ENCODE assay signal across 8 cellular contexts in genomic region chr12:89707992-89708792, GRCh38. TPM values are rescaled to one million over a fixed set of nuclear protein-coding genes. Genes with fewer than 3 reads are reported as not detected.
DNase-seq lines count a peak whose midpoint lies in the region; ATAC-seq and TF ChIP-seq lines count a peak whose summit lies in the region.

No MANE protein-coding gene starts in this region.

- no peaks in the 10 kb centered on the region for H3K4me1 ChIP-seq in BE2C
- H3K4me1 ChIP-seq in neutrophil (ENCODE audit: control insufficient read depth in 1 of 2, insufficient read depth in 1 of 2, low read depth in 1 of 2, low read length in 1 of 2) = peaks cover 14 to 22% of the 10 kb centered on the region in 2 experiments

- H3K27me3 ChIP-seq in BE2C = no peaks in the 10 kb centered on the region; the same call in 1 of the 2 replicates
- H3K27me3 ChIP-seq in neutrophil = peaks cover 46% of the 10 kb centered on the region

- no peak for TF ChIP-seq CTCF in BE2C (IDR thresholded peaks at IDR 0.05; ENCODE audit: low read depth, low read length)
- no peak for TF ChIP-seq CTCF in foreskin fibroblast (IDR thresholded peaks at IDR 0.05; ENCODE audit: low read depth, low read length)
- TF ChIP-seq CTCF in neutrophil (IDR thresholded peaks at IDR 0.05) = no peak

- H3K36me3 Mint-ChIP-seq in activated T-helper 1 cell treated with anti-CD3 and anti-CD28 coated beads, Interleukin-12 subunit alpha, Interleukin-12 subunit beta, Interleukin-2, Interleukin-4 antibody, amounts not matched to agents 30 ng/mL and 10 ng/mL and 1 ng/mL, durations not matched to agents 14 hours and 24 hours and 36 hours (ENCODE audit: low read depth) = peaks cover 2% of the 10 kb centered on the region

- peak overlapping the region; percentile 85 for H3K4me3 ChIP-seq in BE2C (ENCODE audit: low read depth, low read length)
- peak overlapping the region; percentile 63 to 97 for H3K4me3 ChIP-seq in foreskin fibroblast (ENCODE audit: low read depth in 1 of 2, low read length in 2 of 2)
- peak overlapping the region; percentile 89 to 91 for H3K4me3 ChIP-seq in neutrophil (ENCODE audit: low read depth in 1 of 2, low read length in 1 of 2)

- intact Hi-C loops in activated T-helper 1 cell treated with anti-CD3 and anti-CD28 coated beads, Interleukin-12 subunit alpha, Interleukin-12 subunit beta, Interleukin-2, Interleukin-4 antibody, amounts not matched to agents 30 ng/mL and 10 ng/mL and 1 ng/mL, durations not matched to agents 14 hours and 24 hours and 36 hours (cut with micrococcal nuclease) = loop anchor here (2.0 to 5.0 kb wide), 9 partner anchors 46 to 1673 kb away; a partner anchor contains a TSS

- H3K4me3 Mint-ChIP-seq in activated T-helper 1 cell treated with anti-CD3 and anti-CD28 coated beads, Interleukin-12 subunit alpha, Interleukin-12 subunit beta, Interleukin-2, Interleukin-4 antibody, amounts not matched to agents 30 ng/mL and 10 ng/mL and 1 ng/mL, durations not matched to agents 14 hours and 24 hours and 36 hours = peak overlapping the region; percentile 94

- peak; percentile 39 for DNase-seq in BE2C
- DNase-seq in NCI-H226 = peak; percentile 15
- peak; percentile 25 for DNase-seq in activated T-helper 1 cell treated with anti-CD3 and anti-CD28 coated beads, Interleukin-12 subunit alpha, Interleukin-12 subunit beta, Interleukin-2, Interleukin-4 antibody, amounts not matched to agents 30 ng/mL and 10 ng/mL and 1 ng/mL, durations not matched to agents 14 hours and 24 hours and 36 hours (ENCODE audit: low spot score)
- peak in 1 of 2 donors; percentile 39 for DNase-seq in foreskin fibroblast
- peak; percentile 54 for DNase-seq in ureter (ENCODE audit: low spot score)

- no peaks in the 10 kb centered on the region for H3K9me3 ChIP-seq in BE2C
- no peaks in the 10 kb centered on the region for H3K9me3 ChIP-seq in neutrophil

- H3K9me3 Mint-ChIP-seq in activated T-helper 1 cell treated with anti-CD3 and anti-CD28 coated beads, Interleukin-12 subunit alpha, Interleukin-12 subunit beta, Interleukin-2, Interleukin-4 antibody, amounts not matched to agents 30 ng/mL and 10 ng/mL and 1 ng/mL, durations not matched to agents 14 hours and 24 hours and 36 hours = no peaks in the 10 kb centered on the region

- peak overlapping the region; percentile 84 for H3K27ac Mint-ChIP-seq in activated T-helper 1 cell treated with anti-CD3 and anti-CD28 coated beads, Interleukin-12 subunit alpha, Interleukin-12 subunit beta, Interleukin-2, Interleukin-4 antibody, amounts not matched to agents 30 ng/mL and 10 ng/mL and 1 ng/mL, durations not matched to agents 14 hours and 24 hours and 36 hours

- peaks cover 31% of the 10 kb centered on the region for H3K27me3 Mint-ChIP-seq in activated T-helper 1 cell treated with anti-CD3 and anti-CD28 coated beads, Interleukin-12 subunit alpha, Interleukin-12 subunit beta, Interleukin-2, Interleukin-4 antibody, amounts not matched to agents 30 ng/mL and 10 ng/mL and 1 ng/mL, durations not matched to agents 14 hours and 24 hours and 36 hours (ENCODE audit: insufficient read depth)

- H3K4me1 Mint-ChIP-seq in activated T-helper 1 cell treated with anti-CD3 and anti-CD28 coated beads, Interleukin-12 subunit alpha, Interleukin-12 subunit beta, Interleukin-2, Interleukin-4 antibody, amounts not matched to agents 30 ng/mL and 10 ng/mL and 1 ng/mL, durations not matched to agents 14 hours and 24 hours and 36 hours (ENCODE audit: low read depth) = peaks cover 30% of the 10 kb centered on the region

- ATAC-seq in GM21381 (IDR thresholded peaks at IDR 0.05; ENCODE audit: unreplicated experiment) (peak; percentile 2), HG02571 (IDR thresholded peaks at IDR 0.05; ENCODE audit: unreplicated experiment) (no peak)

- H3K36me3 ChIP-seq in BE2C (no peaks in the 10 kb centered on the region; the same call in 1 of the 2 replicates), neutrophil (no peaks in the 10 kb centered on the region)

- peak overlapping the region; percentile 99 for H3K27ac ChIP-seq in neutrophil

RNA-seq across cellular contexts. Expression of gene ATP2B1, which starts 0.4 kb away (rescaled TPM):
- 29.1 TPM for polyA plus RNA-seq in BE2C (2012; ENCODE audit: insufficient read depth, insufficient read length, low read depth)
- 21.4 and 24.7 TPM in 2 replicates for total RNA-seq in activated T-helper 1 cell treated with anti-CD3 and anti-CD28 coated beads, Interleukin-12 subunit alpha, Interleukin-12 subunit beta, Interleukin-2, Interleukin-4 antibody, amounts not matched to agents 30 ng/mL and 10 ng/mL and 1 ng/mL, durations not matched to agents 14 hours and 24 hours and 36 hours
- 72.1 TPM for total RNA-seq in ureter
